Comparison of ENCODE assay signal across 19 cellular contexts in the genomic region with DNA sequence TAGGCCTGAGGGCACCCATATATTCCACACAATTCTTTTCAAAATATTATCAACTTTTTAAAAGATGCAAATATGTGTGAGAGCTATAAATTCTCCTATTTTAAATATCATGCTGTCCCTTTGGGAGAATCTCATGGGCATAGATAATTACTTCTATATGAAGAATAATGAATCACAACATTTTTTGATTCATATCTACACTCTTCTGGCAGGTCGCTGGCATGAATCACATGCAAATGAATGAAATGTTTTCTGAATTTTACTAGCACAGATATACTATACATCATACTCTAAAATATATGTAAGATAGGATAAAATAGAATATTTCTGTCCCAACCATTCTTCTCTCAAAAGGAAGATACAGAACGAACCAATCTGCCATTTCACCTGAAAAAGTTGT.
"Had no signal": no experiment of that assay in that cellular context is flagged by ENCODE, and none has a peak within 500 bp of the region (broad histone marks: within the 10 kb centered on the region; RNA-seq: fewer than 3 reads in every experiment).

No MANE protein-coding gene starts in this region.

- H3K9me3 Mint-ChIP-seq: activated B cell treated with CpG ODN at 0.5 μM for 24 hours; activated naive CD8-positive, alpha-beta T cell treated with anti-CD3 and anti-CD28 coated beads, Interleukin-2, amount 10 ng/mL, durations not matched to agents 7 days and 5 days; effector memory CD8-positive, alpha-beta T cell; naive B cell; neural progenitor cell had no signal

- H3K9me3 ChIP-seq: body of pancreas, esophagus squamous epithelium, mucosa of descending colon, thoracic aorta, upper lobe of right lung had no signal

- H3K4me2 ChIP-seq: hepatocyte, neural progenitor cell had no signal

- H3K4me3 ChIP-seq: body of pancreas, esophagus squamous epithelium, hepatocyte, mucosa of descending colon, neural progenitor cell, thoracic aorta, upper lobe of right lung had no signal

- H3K27ac Mint-ChIP-seq: activated B cell treated with CpG ODN at 0.5 μM for 24 hours; activated naive CD8-positive, alpha-beta T cell treated with anti-CD3 and anti-CD28 coated beads, Interleukin-2, amount 10 ng/mL, durations not matched to agents 7 days and 5 days; effector memory CD8-positive, alpha-beta T cell; naive B cell; neural progenitor cell; progenitor cell of endocrine pancreas had no signal

- H3K36me3 ChIP-seq: esophagus squamous epithelium, neural progenitor cell, thoracic aorta, upper lobe of right lung had no signal

- H3K27me3 Mint-ChIP-seq: activated B cell treated with CpG ODN at 0.5 μM for 24 hours; activated naive CD8-positive, alpha-beta T cell treated with anti-CD3 and anti-CD28 coated beads, Interleukin-2, amount 10 ng/mL, durations not matched to agents 7 days and 5 days; naive B cell; progenitor cell of endocrine pancreas had no signal

- H3K27ac ChIP-seq: body of pancreas, esophagus squamous epithelium, hepatocyte, neural progenitor cell, upper lobe of right lung had no signal

- H3K27me3 ChIP-seq: body of pancreas, esophagus squamous epithelium, hepatocyte, neural progenitor cell, upper lobe of right lung had no signal

- DNase-seq: activated B cell treated with CpG ODN at 0.5 μM for 24 hours; activated naive CD8-positive, alpha-beta T cell treated with anti-CD3 and anti-CD28 coated beads, Interleukin-2, amount 10 ng/mL, durations not matched to agents 7 days and 5 days; body of pancreas; caudate nucleus; effector memory CD8-positive, alpha-beta T cell; esophagus squamous epithelium; mesenchymal stem cell; mucosa of descending colon; naive B cell; SHP77 treated with DMSO at 0.1 percent for 48 hours; stimulated activated CD4-positive, alpha-beta T cell treated with anti-CD3 and anti-CD28 coated beads, Interleukin-1b, Interleukin-23, amount 100 ng/mL, for 48 hours; T-helper 1 cell; T-helper 9 cell; upper lobe of right lung had no signal

- H3K4me1 ChIP-seq: body of pancreas, neural progenitor cell, upper lobe of right lung had no signal

- ATAC-seq: body of pancreas; effector memory CD8-positive, alpha-beta T cell; mucosa of descending colon; upper lobe of right lung had no signal

- H3K4me1 Mint-ChIP-seq: activated B cell treated with CpG ODN at 0.5 μM for 24 hours; activated naive CD8-positive, alpha-beta T cell treated with anti-CD3 and anti-CD28 coated beads, Interleukin-2, amount 10 ng/mL, durations not matched to agents 7 days and 5 days; naive B cell; neural progenitor cell had no signal

- H3K79me2 ChIP-seq: hepatocyte had no signal

- H3K36me3 Mint-ChIP-seq: naive B cell, neural progenitor cell had no signal

- H2AFZ ChIP-seq: hepatocyte, neural progenitor cell had no signal

- H3K4me3 Mint-ChIP-seq: activated B cell treated with CpG ODN at 0.5 μM for 24 hours; activated naive CD8-positive, alpha-beta T cell treated with anti-CD3 and anti-CD28 coated beads, Interleukin-2, amount 10 ng/mL, durations not matched to agents 7 days and 5 days; activated T-helper 1 cell treated with anti-CD3 and anti-CD28 coated beads, Interleukin-12 subunit alpha, Interleukin-12 subunit beta, Interleukin-2, Interleukin-4 antibody, amounts not matched to agents 30 ng/mL and 10 ng/mL and 1 ng/mL, durations not matched to agents 14 hours and 24 hours and 36 hours; effector memory CD8-positive, alpha-beta T cell; naive B cell; neural progenitor cell had no signal
